8 cellular contexts compared by ENCODE assay signal in the genomic region with DNA sequence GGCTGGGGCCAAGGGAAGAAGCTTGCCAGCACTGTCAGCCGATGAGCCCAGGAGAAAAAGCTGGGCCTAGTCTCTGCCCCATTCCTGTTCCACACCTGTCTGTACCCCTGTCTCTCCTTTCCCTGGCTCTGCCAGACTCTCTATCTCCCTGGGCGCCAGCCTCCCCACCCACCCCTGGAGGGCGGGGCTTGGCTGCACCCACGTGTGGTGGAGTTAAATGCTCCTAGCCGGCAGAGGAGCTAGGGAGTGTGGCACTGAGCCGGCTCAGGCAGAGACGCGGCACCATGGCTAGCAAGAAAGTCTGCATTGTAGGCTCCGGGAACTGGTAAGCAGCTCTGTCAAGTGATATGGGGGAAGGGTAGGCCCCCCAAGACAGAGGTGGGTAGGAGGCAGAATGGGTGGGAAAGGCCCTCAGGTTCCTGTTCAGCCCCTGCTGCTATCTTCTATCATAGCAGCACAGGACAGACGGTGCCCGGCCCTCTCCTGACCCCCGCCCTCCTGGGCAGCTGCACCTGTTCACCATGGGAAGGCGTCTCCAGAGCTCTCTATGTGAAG. TPM values are rescaled to one million over a fixed set of nuclear protein-coding genes. Genes with fewer than 3 reads are reported as not detected.
DNase-seq lines count a peak whose midpoint lies in the region; ATAC-seq and TF ChIP-seq lines count a peak whose summit lies in the region.

A gene (plus strand): TSS at position 242 of the 555 bp plus-strand sequence. CDS start 43 bp downstream, at position 285.

- H3K27me3 ChIP-seq in mesendoderm (ENCODE audit: insufficient read depth, low read length, poor library complexity) (no peaks in the 10 kb centered on the region), thyroid gland (no peaks in the 10 kb centered on the region)

- H3K27me3 Mint-ChIP-seq in activated CD4-positive, alpha-beta memory T cell treated with anti-CD3 and anti-CD28 coated beads for 36 hours, result no peaks in the 10 kb centered on the region
- no peaks in the 10 kb centered on the region for H3K27me3 Mint-ChIP-seq in activated CD4-positive, alpha-beta memory T cell treated with anti-CD3 and anti-CD28 coated beads, Interleukin-2, amount 10 ng/mL, durations not matched to agents 7 days and 5 days

- H3K27ac Mint-ChIP-seq in activated CD4-positive, alpha-beta memory T cell treated with anti-CD3 and anti-CD28 coated beads for 36 hours, result no peak within 1 kb of the TSS
- H3K27ac Mint-ChIP-seq in activated CD4-positive, alpha-beta memory T cell treated with anti-CD3 and anti-CD28 coated beads, Interleukin-2, amount 10 ng/mL, durations not matched to agents 7 days and 5 days, result no peak within 1 kb of the TSS

- ATAC-seq in GM18519 (IDR thresholded peaks at IDR 0.05; ENCODE audit: low FRiP score, unreplicated experiment), result no peak

- H3K4me3 Mint-ChIP-seq in activated CD4-positive, alpha-beta memory T cell treated with anti-CD3 and anti-CD28 coated beads for 36 hours, result no peak within 1 kb of the TSS
- no peak within 1 kb of the TSS for H3K4me3 Mint-ChIP-seq in activated CD4-positive, alpha-beta memory T cell treated with anti-CD3 and anti-CD28 coated beads, Interleukin-2, amount 10 ng/mL, durations not matched to agents 7 days and 5 days

- H3K9me3 Mint-ChIP-seq in activated CD4-positive, alpha-beta memory T cell treated with anti-CD3 and anti-CD28 coated beads for 36 hours, result no peaks in the 10 kb centered on the region
- H3K9me3 Mint-ChIP-seq in activated CD4-positive, alpha-beta memory T cell treated with anti-CD3 and anti-CD28 coated beads, Interleukin-2, amount 10 ng/mL, durations not matched to agents 7 days and 5 days, result no peaks in the 10 kb centered on the region

- intact Hi-C loops in activated CD4-positive, alpha-beta memory T cell treated with anti-CD3 and anti-CD28 coated beads for 36 hours (cut with micrococcal nuclease), result no loop called here
- intact Hi-C loops in thyroid gland (cut with DNase I), result loop anchor here (10.0 kb wide), 1 partner anchor 211 kb away; no protein-coding TSS in a partner anchor

- no CpG with 5 or more reads among the region's 13 CpGs for WGBS in mesendoderm (ENCODE audit: extremely low coverage, insufficient coverage, low lambda C conversion rate)
- 10 to 12% methylated on average over 10 to 11 of the region's 13 CpGs for WGBS in thyroid gland, 2 donors

- H3K79me2 ChIP-seq in mesendoderm (ENCODE audit: control insufficient read depth, insufficient read depth, low read length), result no peaks in the 10 kb centered on the region

- peaks cover 15% of the 10 kb centered on the region for H3K36me3 Mint-ChIP-seq in activated CD4-positive, alpha-beta memory T cell treated with anti-CD3 and anti-CD28 coated beads for 36 hours
- H3K36me3 Mint-ChIP-seq in activated CD4-positive, alpha-beta memory T cell treated with anti-CD3 and anti-CD28 coated beads, Interleukin-2, amount 10 ng/mL, durations not matched to agents 7 days and 5 days (ENCODE audit: low read depth), result peaks cover 23% of the 10 kb centered on the region

- no peak within 1 kb of the TSS for H3K18ac ChIP-seq in mesendoderm (ENCODE audit: low read length)

- CTCF ChIA-PET in activated CD4-positive, alpha-beta memory T cell treated with anti-CD3 and anti-CD28 coated beads for 36 hours (lab: Charles Lee), result interaction anchor here (0.9 to 6.1 kb wide), 8 partner anchors 7 to 72 kb away, joined by 3 to 43 read pairs (median 6); a partner anchor contains a TSS
- CTCF ChIA-PET in activated CD4-positive, alpha-beta memory T cell treated with anti-CD3 and anti-CD28 coated beads, Interleukin-2, amount 10 ng/mL, durations not matched to agents 7 days and 5 days (lab: Charles Lee), result interaction anchor here (0.9 to 6.5 kb wide), 3 partner anchors 8 to 19 kb away, joined by 3 to 57 read pairs (median 5); a partner anchor contains a TSS

- H3K23ac ChIP-seq in mesendoderm (ENCODE audit: low read length), result no peak within 1 kb of the TSS

- H2BK5ac ChIP-seq in mesendoderm (ENCODE audit: low read length), result no peak within 1 kb of the TSS

- no peaks in the 10 kb centered on the region for H3K9me3 ChIP-seq in thyroid gland

- no peak within 1 kb of the TSS for H3K4ac ChIP-seq in mesendoderm (ENCODE audit: low read depth, low read length)

- no peak within 1 kb of the TSS for H3K9ac ChIP-seq in mesendoderm (ENCODE audit: low read length)

- no peaks in the 10 kb centered on the region for H3K4me1 Mint-ChIP-seq in activated CD4-positive, alpha-beta memory T cell treated with anti-CD3 and anti-CD28 coated beads for 36 hours (ENCODE audit: low read depth)
- peaks cover 3% of the 10 kb centered on the region for H3K4me1 Mint-ChIP-seq in activated CD4-positive, alpha-beta memory T cell treated with anti-CD3 and anti-CD28 coated beads, Interleukin-2, amount 10 ng/mL, durations not matched to agents 7 days and 5 days

- no peak within 1 kb of the TSS for H3K4me2 ChIP-seq in mesendoderm (ENCODE audit: low read length)

- H3K4me3 ChIP-seq in mesendoderm (ENCODE audit: low read length) (no peak within 1 kb of the TSS), thyroid gland (replicated peaks in 1 of 3) (no peak within 1 kb of the TSS)

- peak in 2 of 6 experiments; percentile 12 to 25 for TF ChIP-seq CTCF in thyroid gland (IDR thresholded peaks at IDR 0.05)

- peak in 1 of 2 donors; percentile 73 for TF ChIP-seq POLR2A in thyroid gland (IDR thresholded peaks at IDR 0.05)

- H2BK15ac ChIP-seq in mesendoderm (replicated peaks; ENCODE audit: low read depth), result no peak within 1 kb of the TSS

- H4K8ac ChIP-seq in mesendoderm (ENCODE audit: low read depth, low read length), result no peak within 1 kb of the TSS

- no peak within 1 kb of the TSS for H3K27ac ChIP-seq in mesendoderm (ENCODE audit: low read depth, low read length)
- peak within 1 kb of the TSS in 1 of 3 donors; percentile 39 for H3K27ac ChIP-seq in thyroid gland

- POLR2A ChIA-PET in activated CD4-positive, alpha-beta memory T cell treated with anti-CD3 and anti-CD28 coated beads for 36 hours (lab: Charles Lee), result interaction anchor here (1.6 kb wide), 1 partner anchor 8 kb away, joined by 5 read pairs; a partner anchor contains a TSS
- POLR2A ChIA-PET in activated CD4-positive, alpha-beta memory T cell treated with anti-CD3 and anti-CD28 coated beads, Interleukin-2, amount 10 ng/mL, durations not matched to agents 7 days and 5 days (lab: Charles Lee), result interaction anchor here (1.4 kb wide), 1 partner anchor 19 kb away, joined by 5 read pairs; a partner anchor contains a TSS

- H2AK5ac ChIP-seq in mesendoderm (ENCODE audit: low read length), result no peak within 1 kb of the TSS

- peak; percentile 45 for DNase-seq in activated CD4-positive, alpha-beta memory T cell treated with anti-CD3 and anti-CD28 coated beads for 36 hours
- DNase-seq in activated CD4-positive, alpha-beta memory T cell treated with anti-CD3 and anti-CD28 coated beads, Interleukin-2, amount 10 ng/mL, durations not matched to agents 7 days and 5 days, result no peak
- DNase-seq in OCI-M1 (lab: John Stamatoyannopoulos, UW) (peak; percentile 72), ecto neural progenitor cell (ENCODE audit: low spot score) (peak; percentile 70), mesendoderm (peak; percentile 65), thyroid gland (peak; percentile 90 to 92), dedifferentiated amniotic fluid mesenchymal stem cell (ENCODE audit: extremely low spot score) (no peak)

- H3K56ac ChIP-seq in mesendoderm (ENCODE audit: low read length), result peak within 1 kb of the TSS; percentile 15

- peaks cover 9% of the 10 kb centered on the region for H3K36me3 ChIP-seq in mesendoderm (ENCODE audit: control insufficient read depth, insufficient read depth, low read length)
- H3K36me3 ChIP-seq in thyroid gland, result peaks cover 11 to 14% of the 10 kb centered on the region in 2 donors

- H2BK120ac ChIP-seq in mesendoderm (ENCODE audit: low read depth, low read length), result no peak within 1 kb of the TSS

- no peaks in the 10 kb centered on the region for H3K79me1 ChIP-seq in mesendoderm (ENCODE audit: low read length)

- no peak within 1 kb of the TSS for H4K5ac ChIP-seq in mesendoderm (ENCODE audit: low read length)

- H3K4me1 ChIP-seq in mesendoderm (ENCODE audit: control insufficient read depth, low read depth, low read length), result no peaks in the 10 kb centered on the region
- peaks cover 10 to 13% of the 10 kb centered on the region in 2 donors for H3K4me1 ChIP-seq in thyroid gland

RNA-seq across cellular contexts. Expression of the gene that starts here (rescaled TPM):
- total RNA-seq in activated CD4-positive, alpha-beta memory T cell treated with anti-CD3 and anti-CD28 coated beads for 36 hours, result under 1 TPM; 0.10 to 0.34 TPM
- under 1 TPM; 0.28 to 0.40 TPM for total RNA-seq in activated CD4-positive, alpha-beta memory T cell treated with anti-CD3 and anti-CD28 coated beads, Interleukin-2, amount 10 ng/mL, durations not matched to agents 7 days and 5 days
- 0.27 TPM for polyA plus RNA-seq in mesendoderm (2013, experiment 1 of 2)
- 0.24 TPM for polyA plus RNA-seq in mesendoderm (2013, experiment 2 of 2)
- 10 to 100 TPM in 1 of 4 donors, 1 to 10 TPM in 3; 5.1 to 10.6 (median 7.1) TPM for total RNA-seq in thyroid gland

Comparison
In these comparisons a context has a peak if more than half of its experiments do, and no peak if none do; other contexts are left out.
1. RNA of the gene that starts here (total RNA-seq): 5.1 to 10.6 TPM in thyroid gland; 0.28 to 0.40 TPM in activated CD4-positive, alpha-beta memory T cell treated with anti-CD3 and anti-CD28 coated beads, Interleukin-2, amount 10 ng/mL, durations not matched to agents 7 days and 5 days and 0.10 to 0.34 TPM in activated CD4-positive, alpha-beta memory T cell treated with anti-CD3 and anti-CD28 coated beads for 36 hours; every median in the first group is over 4 times any median in the second.
2. Peak in DNase-seq in activated CD4-positive, alpha-beta memory T cell treated with anti-CD3 and anti-CD28 coated beads for 36 hours; RNA of the gene not detected or under 1 TPM.
3. DNase-seq: peak in OCI-M1 (single experiment), ecto neural progenitor cell (single experiment), mesendoderm (single experiment) and thyroid gland (2 of 2); none in activated CD4-positive, alpha-beta memory T cell treated with anti-CD3 and anti-CD28 coated beads, Interleukin-2, amount 10 ng/mL, durations not matched to agents 7 days and 5 days (single experiment) and dedifferentiated amniotic fluid mesenchymal stem cell (single experiment).